Comparison of ENCODE assay signal across 25 cellular contexts in genomic region chr22:19210188-19210587, GRCh38.
"Had no signal": no experiment of that assay in that cellular context is flagged by ENCODE, and none has a peak within 500 bp of the region (broad histone marks: within the 10 kb centered on the region; RNA-seq: fewer than 3 reads in every experiment).

No MANE protein-coding gene starts in this region.

- DNase-seq: colonic mucosa; cortex of kidney; effector CD8-positive, alpha-beta T cell; effector memory CD8-positive, alpha-beta T cell; endodermal cell; erythroblast; esophagus squamous epithelium; foreskin fibroblast; foreskin melanocyte; gastrocnemius medialis; glutamatergic neuron; heart right ventricle; hippocampal formation; left cardiac atrium; left lung; left ventricle myocardium superior; lower lobe of right lung; mesenchymal stem cell; midbrain had no signal

- H3K27me3 ChIP-seq: colonic mucosa, esophagus squamous epithelium, gastrocnemius medialis, heart right ventricle, left lung had no signal

- ATAC-seq: effector memory CD8-positive, alpha-beta T cell; esophagus mucosa; gastrocnemius medialis; heart right ventricle; left cardiac atrium; left lung; left ventricle myocardium superior; lower lobe of right lung had no signal

- H3K9me3 ChIP-seq: colonic mucosa, esophagus squamous epithelium, gastrocnemius medialis, heart right ventricle, left lung, lower lobe of right lung had no signal

- H3K9me3 Mint-ChIP-seq: dendritic cell treated with granulocyte-macrophage colony-stimulating factor and Interleukin-4, amounts not matched to agents 40 ng/mL and 50 ng/mL, for 4 days; effector memory CD8-positive, alpha-beta T cell; endodermal cell had no signal

- H3K27ac ChIP-seq: colonic mucosa, epithelial cell of prostate, esophagus squamous epithelium, gastrocnemius medialis, heart right ventricle, left lung, lower lobe of right lung had no signal

- H3K27ac Mint-ChIP-seq: dendritic cell treated with granulocyte-macrophage colony-stimulating factor and Interleukin-4, amounts not matched to agents 40 ng/mL and 50 ng/mL, for 4 days; effector memory CD8-positive, alpha-beta T cell; endodermal cell had no signal

- H3K27me3 Mint-ChIP-seq: dendritic cell treated with granulocyte-macrophage colony-stimulating factor and Interleukin-4, amounts not matched to agents 40 ng/mL and 50 ng/mL, for 4 days had no signal

- H3K4me3 ChIP-seq: colonic mucosa, esophagus squamous epithelium, gastrocnemius medialis, heart right ventricle, left lung, lower lobe of right lung had no signal

- H3K4me1 ChIP-seq: colonic mucosa, esophagus squamous epithelium, heart right ventricle, left lung, lower lobe of right lung had no signal

- H3K36me3 ChIP-seq: colonic mucosa had no signal

- FAIRE-seq: endometrium, islet of Langerhans, keratinocyte had no signal

- H3K4me3 Mint-ChIP-seq: dendritic cell treated with granulocyte-macrophage colony-stimulating factor and Interleukin-4, amounts not matched to agents 40 ng/mL and 50 ng/mL, for 4 days; effector memory CD8-positive, alpha-beta T cell; endodermal cell had no signal
